In genomic region chr17:77601054-77601979, GRCh38 we compare ENCODE assay signal across 12 cellular contexts.
DNase-seq lines count a peak whose midpoint lies in the region; ATAC-seq and TF ChIP-seq lines count a peak whose summit lies in the region.
"Had no signal": no experiment of that assay in that cellular context is flagged by ENCODE, and none has a peak within 500 bp of the region (broad histone marks: within the 10 kb centered on the region; RNA-seq: fewer than 3 reads in every experiment).

No MANE protein-coding gene starts in this region.

- intact Hi-C loops in testis (cut with DNase I; ENCODE audit: low total_unique reads) = no loop called here

- TF ChIP-seq POLR2A in Peyer's patch (IDR thresholded peaks at IDR 0.05) (no peak), testis (IDR thresholded peaks at IDR 0.05) (no peak)

- H3K9ac ChIP-seq in mucosa of rectum (ENCODE audit: low read depth in 1 of 2, low read length in 2 of 2) = no peak overlapping the region

- H3K9me3 ChIP-seq in Peyer's patch (no peaks in the 10 kb centered on the region), mucosa of rectum (ENCODE audit: control insufficient read depth in 2 of 2, low read length in 2 of 2) (no peaks in the 10 kb centered on the region), testis (no peaks in the 10 kb centered on the region)

- H3K4me3 ChIP-seq in Peyer's patch = no peak overlapping the region
- no peak overlapping the region for H3K4me3 ChIP-seq in mucosa of rectum (ENCODE audit: low read length in 2 of 2)
- H3K4me3 ChIP-seq in testis = no peak overlapping the region

- H3K36me3 ChIP-seq in Peyer's patch (no peaks in the 10 kb centered on the region), mucosa of rectum (ENCODE audit: control insufficient read depth in 2 of 2, insufficient read depth in 2 of 2, low read length in 2 of 2) (no peaks in the 10 kb centered on the region), testis (ENCODE audit: low read depth, missing control alignments) (no peaks in the 10 kb centered on the region)

- TF ChIP-seq CTCF in Peyer's patch (IDR thresholded peaks at IDR 0.05) (no peak), testis (IDR thresholded peaks at IDR 0.05) (no peak)

- H3K27ac ChIP-seq in Peyer's patch (peak overlapping the region in 3 of 4 donors; percentile 13 to 81 (median 55)), epithelial cell of prostate (peak overlapping the region; percentile 72), mucosa of rectum (ENCODE audit: low read depth in 2 of 2, low read length in 2 of 2) (peak overlapping the region; percentile 59 to 60), testis (peak overlapping the region; percentile 56 to 89)

- DNase-seq in Peyer's patch (peak in 1 of 3 donors; percentile 31), epithelial cell of prostate (ENCODE audit: low read depth, low spot score) (no peak), testis (no peak)
- DNase-seq in NK-92 treated with Interleukin-12 subunit alpha and Interleukin-12 subunit beta, amount 100 ng/mL, for 24 hours (lab: John Stamatoyannopoulos, UW) = no peak
- DNase-seq: activated CD8-positive, alpha-beta T cell treated with anti-CD3 and anti-CD28 coated beads for 36 hours; NCI-H187; stimulated activated CD4-positive, alpha-beta T cell treated with anti-CD3 and anti-CD28 coated beads, Interleukin-4, amount 100 ng/mL, for 1 hour; trophoblast cell had no signal

- 69% methylated on average over 18 of the region's 18 CpGs for WGBS in testis, 2 donors

- H3K27me3 ChIP-seq in Peyer's patch = no peaks in the 10 kb centered on the region
- H3K27me3 ChIP-seq in mucosa of rectum (ENCODE audit: control insufficient read depth in 2 of 2, insufficient read depth in 2 of 2, low read length in 2 of 2) = peaks cover 0 to under 1% of the 10 kb centered on the region in 2 donors
- no peaks in the 10 kb centered on the region for H3K27me3 ChIP-seq in testis

- H3K4me1 ChIP-seq in Peyer's patch = peaks cover 0 to 5% (median 0%) of the 10 kb centered on the region in 4 donors
- H3K4me1 ChIP-seq in mucosa of rectum (ENCODE audit: control insufficient read depth in 2 of 2, insufficient read depth in 2 of 2, low read length in 2 of 2) = peaks cover 0 to 3% of the 10 kb centered on the region in 2 donors
- H3K4me1 ChIP-seq in testis = peaks cover 33% of the 10 kb centered on the region

- ATAC-seq in HG03139 (IDR thresholded peaks at IDR 0.05; ENCODE audit: unreplicated experiment) (no peak), GM18520 (IDR thresholded peaks at IDR 0.05; ENCODE audit: unreplicated experiment) (no peak), GM19452 (IDR thresholded peaks at IDR 0.05; ENCODE audit: unreplicated experiment) (no peak)
- ATAC-seq: activated CD8-positive, alpha-beta T cell treated with anti-CD3 and anti-CD28 coated beads for 36 hours had no signal
